8 cellular contexts compared by ENCODE assay signal in the genomic region with DNA sequence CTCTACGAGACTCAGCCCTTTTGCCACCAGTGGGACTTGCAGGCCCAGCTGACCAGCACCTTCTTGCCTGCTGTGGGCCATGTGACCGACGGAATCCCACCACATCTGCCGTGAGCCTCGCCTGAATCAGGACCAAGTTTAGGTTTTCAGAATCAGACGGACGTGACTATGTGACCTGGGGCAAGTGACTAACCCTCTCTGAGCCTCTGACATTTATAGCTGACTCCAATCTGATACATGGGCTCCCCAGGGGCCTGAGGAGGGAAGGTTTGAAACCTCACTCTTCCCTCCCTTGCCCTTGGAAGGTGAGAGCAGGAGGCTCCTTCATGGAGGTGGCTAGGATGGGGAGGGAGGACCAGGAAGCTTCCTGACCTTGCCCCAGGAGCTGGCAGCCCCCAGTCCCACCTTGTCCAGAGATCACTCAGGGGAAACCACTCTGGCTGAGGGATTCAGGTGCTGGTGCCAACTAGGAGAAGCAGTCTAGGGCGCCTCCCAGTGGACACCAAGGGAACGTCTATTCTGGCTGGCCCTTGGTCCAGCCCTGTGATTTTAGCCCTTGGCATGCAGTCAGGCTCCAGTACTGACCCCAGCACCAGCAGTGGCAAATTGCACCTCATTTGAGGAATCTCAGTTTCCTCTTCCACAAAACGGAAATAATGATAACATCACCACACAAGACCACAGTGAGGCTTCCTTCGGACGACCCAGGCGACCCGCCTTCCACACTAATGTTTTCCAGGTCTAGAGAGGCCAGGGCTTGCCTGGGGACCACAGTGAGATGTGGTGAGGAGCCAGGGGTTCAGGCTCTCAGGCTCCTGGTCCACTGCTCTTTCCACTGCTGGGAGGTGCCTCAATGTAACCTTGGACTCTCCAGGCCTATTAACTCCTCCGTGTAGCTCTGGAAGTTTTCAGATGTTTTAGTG. TPM values are rescaled to one million over a fixed set of nuclear protein-coding genes. Genes with fewer than 3 reads are reported as not detected.
A peak's percentile ranks its signal among the peaks of the same experiment; 100 is the strongest.
DNase-seq lines count a peak whose midpoint lies in the region; ATAC-seq, FAIRE-seq and TF ChIP-seq lines count a peak whose summit lies in the region.

No MANE protein-coding gene starts in this region.

- H4K20me1 ChIP-seq in MM.1S (ENCODE audit: insufficient read depth, low read length) (no peaks in the 10 kb centered on the region), SU-DHL-6 (ENCODE audit: low read depth, low read length) (no peaks in the 10 kb centered on the region)

- H2AFZ ChIP-seq in MM.1S (ENCODE audit: low read length) (no peak overlapping the region), SU-DHL-6 (ENCODE audit: low read depth, low read length, severe bottlenecking) (no peak overlapping the region)

- H3K27ac ChIP-seq in MM.1S (ENCODE audit: low read length) (no peak overlapping the region), SU-DHL-6 (ENCODE audit: low read depth, low read length) (no peak overlapping the region), suprapubic skin (no peak overlapping the region)

- DNase-seq in MM.1S: peak; percentile 27
- DNase-seq in dermis blood vessel endothelial cell: peak; percentile 83
- DNase-seq in lower leg skin (ENCODE audit: low spot score in 2 of 2): peak; percentile 48 to 92
- DNase-seq in suprapubic skin (ENCODE audit: low spot score in 2 of 2): peak in 1 of 2 donors; percentile 76
- DNase-seq in NK-92 treated with Interleukin-12 subunit alpha and Interleukin-12 subunit beta, amount 100 ng/mL, for 24 hours (lab: John Stamatoyannopoulos, UW): no peak

- whole genome bisulfite sequencing in lower leg skin, 2 donors: 43 to 60% methylated on average over 13 to 14 of the region's 15 CpGs
- 65% methylated on average over 7 of the region's 15 CpGs for WGBS in suprapubic skin

- no peaks in the 10 kb centered on the region for H3K4me1 ChIP-seq in MM.1S (ENCODE audit: low read length)
- peaks cover 23% of the 10 kb centered on the region for H3K4me1 ChIP-seq in suprapubic skin

- TF ChIP-seq CTCF in MM.1S (IDR thresholded peaks at IDR 0.05; ENCODE audit: low read length): peak; percentile 60
- TF ChIP-seq CTCF in SU-DHL-6 (IDR thresholded peaks at IDR 0.05; ENCODE audit: insufficient read depth, low read length, poor library complexity, severe bottlenecking): peak; percentile 55
- TF ChIP-seq CTCF in lower leg skin (IDR thresholded peaks at IDR 0.05): peak in 1 of 3 donors; percentile 80
- peak; percentile 66 to 82 for TF ChIP-seq CTCF in suprapubic skin (IDR thresholded peaks at IDR 0.05)

- TF ChIP-seq EP300 in suprapubic skin (IDR thresholded peaks at IDR 0.05): no peak

- ATAC-seq in GM18861 (IDR thresholded peaks at IDR 0.05; ENCODE audit: unreplicated experiment): no peak

- intact Hi-C loops in lower leg skin (cut with DNase I; ENCODE audit: low total_unique reads): no loop called here

- no peak for TF ChIP-seq POLR2A in lower leg skin (IDR thresholded peaks at IDR 0.05)
- TF ChIP-seq POLR2A in suprapubic skin (IDR thresholded peaks at IDR 0.05): no peak

- H3K9ac ChIP-seq in MM.1S (ENCODE audit: low read length) (no peak overlapping the region), SU-DHL-6 (ENCODE audit: low read length) (no peak overlapping the region)

- H3K79me2 ChIP-seq in MM.1S (ENCODE audit: low read length): no peaks in the 10 kb centered on the region
- H3K79me2 ChIP-seq in SU-DHL-6 (ENCODE audit: insufficient read depth, low read length): no peaks in the 10 kb centered on the region

- no peak overlapping the region for H3K4me2 ChIP-seq in MM.1S (ENCODE audit: low read depth, low read length)
- no peak overlapping the region for H3K4me2 ChIP-seq in SU-DHL-6 (ENCODE audit: low read depth, low read length, poor library complexity, severe bottlenecking)

- H3K27me3 ChIP-seq in MM.1S (replicated peaks; ENCODE audit: insufficient read depth, low read length) (peaks cover 87% of the 10 kb centered on the region), SU-DHL-6 (ENCODE audit: low read length) (no peaks in the 10 kb centered on the region), suprapubic skin (peaks cover 11% of the 10 kb centered on the region)

- no peaks in the 10 kb centered on the region for H3K9me3 ChIP-seq in MM.1S (replicated peaks; ENCODE audit: insufficient read depth, low read length)
- no peaks in the 10 kb centered on the region for H3K9me3 ChIP-seq in SU-DHL-6 (ENCODE audit: insufficient read depth, low read length)
- H3K9me3 ChIP-seq in suprapubic skin: no peaks in the 10 kb centered on the region

- H3K9me2 ChIP-seq in MM.1S (replicated peaks; ENCODE audit: insufficient read depth, low read length) (no peaks in the 10 kb centered on the region), SU-DHL-6 (replicated peaks; ENCODE audit: insufficient read depth, low read length) (no peaks in the 10 kb centered on the region)

- H3K36me3 ChIP-seq in MM.1S (replicated peaks; ENCODE audit: insufficient read depth, low read length): no peaks in the 10 kb centered on the region
- no peaks in the 10 kb centered on the region for H3K36me3 ChIP-seq in SU-DHL-6 (ENCODE audit: low read length)
- no peaks in the 10 kb centered on the region for H3K36me3 ChIP-seq in suprapubic skin

- FAIRE-seq in G401.6 (lab: Jason Lieb, UNC): peak; percentile 74

- H3F3A ChIP-seq in MM.1S (ENCODE audit: insufficient read depth, low read length) (no peaks in the 10 kb centered on the region), SU-DHL-6 (ENCODE audit: insufficient read depth) (no peaks in the 10 kb centered on the region)

- H3K4me3 ChIP-seq in MM.1S (ENCODE audit: low read length): no peak overlapping the region
- no peak overlapping the region for H3K4me3 ChIP-seq in SU-DHL-6 (ENCODE audit: insufficient read depth, low read length, poor library complexity, severe bottlenecking)
- no peak overlapping the region for H3K4me3 ChIP-seq in lower leg skin (ENCODE audit: low read depth, poor library complexity, severe bottlenecking)
- no peak overlapping the region for H3K4me3 ChIP-seq in suprapubic skin

RNA-seq across cellular contexts. Expression of gene SYT7, which starts 47.2 kb away (rescaled TPM):
- 0.51 and 3.0 TPM in 2 replicates for total RNA-seq in dermis blood vessel endothelial cell
- total RNA-seq in lower leg skin: 1 to 10 TPM; 1.5 to 7.5 (median 5.1) TPM
- total RNA-seq in suprapubic skin: 1 to 10 TPM; 5.4 to 8.4 (median 7.5) TPM

RNA-seq across cellular contexts. Expression of gene DAGLA, which starts 52.1 kb away (rescaled TPM):
- total RNA-seq in dermis blood vessel endothelial cell: 4.4 and 4.7 TPM in 2 replicates
- total RNA-seq in lower leg skin: 1 to 10 TPM in 2 of 4 donors, under 1 TPM in 2; 0.23 to 1.8 (median 0.79) TPM
- total RNA-seq in suprapubic skin: 1 to 10 TPM in 1 of 4 donors, under 1 TPM in 3; 0.64 to 1.2 (median 0.87) TPM
